In the genomic region with DNA sequence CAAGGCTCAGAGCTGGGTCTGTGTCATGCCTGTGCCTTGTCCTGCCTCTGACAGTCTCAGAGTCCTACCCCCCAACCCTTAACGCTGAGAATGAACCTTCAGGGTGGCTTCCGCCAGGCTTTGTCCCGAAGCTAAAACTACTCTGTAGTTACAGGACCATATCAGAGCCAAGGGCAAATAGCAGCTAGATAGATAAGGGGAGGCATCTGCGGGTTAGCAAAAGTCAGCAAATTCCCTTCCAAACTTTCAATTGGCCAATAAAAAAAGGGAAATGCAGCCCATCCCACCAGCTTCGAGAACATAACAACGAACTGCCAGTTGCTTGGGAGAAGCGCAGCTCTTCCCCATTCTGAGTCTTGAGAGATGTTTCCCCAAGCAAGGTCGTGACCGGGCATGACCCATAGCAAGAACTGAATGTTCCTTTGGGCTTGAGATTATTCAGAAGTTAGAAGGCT, we compare ENCODE assay signal across 18 cellular contexts. TPM values are rescaled to one million over a fixed set of nuclear protein-coding genes. Genes with fewer than 3 reads are reported as not detected.
A peak's percentile ranks its signal among the peaks of the same experiment; 100 is the strongest.
DNase-seq lines count a peak whose midpoint lies in the region; ATAC-seq, FAIRE-seq and TF ChIP-seq lines count a peak whose summit lies in the region.
"Had no signal": no experiment of that assay in that cellular context is flagged by ENCODE, and none has a peak within 500 bp of the region (broad histone marks: within the 10 kb centered on the region; RNA-seq: fewer than 3 reads in every experiment).

No MANE protein-coding gene starts in this region.

- H3K36me3 ChIP-seq in cardiac muscle cell, result no peaks in the 10 kb centered on the region
- no peaks in the 10 kb centered on the region for H3K36me3 ChIP-seq in pancreas
- no peaks in the 10 kb centered on the region for H3K36me3 ChIP-seq in CD4-positive, alpha-beta memory T cell (ENCODE audit: insufficient read depth, low read length)

- DNase-seq in activated CD8-positive, alpha-beta memory T cell treated with anti-CD3 and anti-CD28 coated beads, Interleukin-2, amount 10 ng/mL, durations not matched to agents 7 days and 5 days, result no peak
- no peak for DNase-seq in activated CD8-positive, alpha-beta memory T cell treated with anti-CD3 and anti-CD28 coated beads, Interleukin-2, amount 50 U/mL, for 48 hours
- DNase-seq in cardiac muscle cell (ENCODE audit: low read depth in 1 of 2, low spot score in 1 of 2), result peak; percentile 29 to 42
- DNase-seq in pancreas, result peak in 3 of 6 donors; percentile 5 to 30 (median 16)
- no peak for DNase-seq in CD4-positive, alpha-beta memory T cell
- DNase-seq in NCI-H510A (lab: John Stamatoyannopoulos, UW), result no peak
- DNase-seq in putamen (ENCODE audit: low spot score), result no peak
- DNase-seq: 8988T; activated CD4-positive, alpha-beta T cell treated with anti-CD3 and anti-CD28 coated beads, Interleukin-2, amount 50 U/mL, for 1 hour; activated effector memory CD4-positive, alpha-beta T cell treated with Interleukin-2 at 50 U/mL for 16 hours; Caco-2; NCI-H1930; T-helper 1 cell had no signal

- no peaks in the 10 kb centered on the region for H3K27me3 ChIP-seq in cardiac muscle cell
- no peaks in the 10 kb centered on the region for H3K27me3 ChIP-seq in pancreas
- no peaks in the 10 kb centered on the region for H3K27me3 ChIP-seq in CD4-positive, alpha-beta memory T cell (ENCODE audit: insufficient read depth, low read length)

- no peak overlapping the region for H3K4me3 ChIP-seq in cardiac muscle cell
- H3K4me3 ChIP-seq in pancreas, result no peak overlapping the region
- no peak overlapping the region for H3K4me3 ChIP-seq in CD4-positive, alpha-beta memory T cell (ENCODE audit: low read length in 2 of 2)

- intact Hi-C loops in pancreas (cut with DNase I), result no loop called here
- intact Hi-C loops in CD4-positive, alpha-beta memory T cell (cut with micrococcal nuclease), result no loop called here

- no peaks in the 10 kb centered on the region for H3K9me3 ChIP-seq in cardiac muscle cell (ENCODE audit: low read depth)
- H3K9me3 ChIP-seq in pancreas, result no peaks in the 10 kb centered on the region
- no peaks in the 10 kb centered on the region for H3K9me3 ChIP-seq in CD4-positive, alpha-beta memory T cell (ENCODE audit: control insufficient read depth in 1 of 2, low read length in 2 of 2)
- H3K9me3 ChIP-seq: Caco-2 had no signal

- H3K9me3 Mint-ChIP-seq in activated CD8-positive, alpha-beta memory T cell treated with anti-CD3 and anti-CD28 coated beads, Interleukin-2, amount 10 ng/mL, durations not matched to agents 7 days and 5 days (ENCODE audit: low read depth), result no peaks in the 10 kb centered on the region
- no peaks in the 10 kb centered on the region for H3K9me3 Mint-ChIP-seq in CD4-positive, alpha-beta memory T cell
- H3K9me3 Mint-ChIP-seq: IgD-negative memory B cell had no signal

- WGBS in pancreas, 2 donors, result 19 to 20% methylated on average over 9 of the region's 9 CpGs

- CTCF ChIA-PET in activated CD8-positive, alpha-beta memory T cell treated with anti-CD3 and anti-CD28 coated beads, Interleukin-2, amount 10 ng/mL, durations not matched to agents 7 days and 5 days (lab: Charles Lee), result interaction anchor here (0.7 kb wide), 1 partner anchor 225 kb away, joined by 3 read pairs; no protein-coding TSS in a partner anchor
- CTCF ChIA-PET in CD4-positive, alpha-beta memory T cell (lab: Charles Lee; ENCODE audit: partially characterized antibody), result no interaction called here

- no peaks in the 10 kb centered on the region for H3K4me1 Mint-ChIP-seq in activated CD8-positive, alpha-beta memory T cell treated with anti-CD3 and anti-CD28 coated beads, Interleukin-2, amount 10 ng/mL, durations not matched to agents 7 days and 5 days
- no peaks in the 10 kb centered on the region for H3K4me1 Mint-ChIP-seq in CD4-positive, alpha-beta memory T cell
- H3K4me1 Mint-ChIP-seq: IgD-negative memory B cell had no signal

- peaks cover 9% of the 10 kb centered on the region for H3K27me3 Mint-ChIP-seq in activated CD8-positive, alpha-beta memory T cell treated with anti-CD3 and anti-CD28 coated beads, Interleukin-2, amount 10 ng/mL, durations not matched to agents 7 days and 5 days
- peaks cover 5 to 8% of the 10 kb centered on the region in 2 donors for H3K27me3 Mint-ChIP-seq in CD4-positive, alpha-beta memory T cell

- TF ChIP-seq CTCF in cardiac muscle cell (IDR thresholded peaks at IDR 0.05; ENCODE audit: low read depth, low read length) (no peak), pancreas (IDR thresholded peaks at IDR 0.05) (no peak)

- H3K27ac Mint-ChIP-seq in activated CD8-positive, alpha-beta memory T cell treated with anti-CD3 and anti-CD28 coated beads, Interleukin-2, amount 10 ng/mL, durations not matched to agents 7 days and 5 days, result peak overlapping the region; percentile 53
- no peak overlapping the region for H3K27ac Mint-ChIP-seq in CD4-positive, alpha-beta memory T cell

- H3K27ac ChIP-seq in cardiac muscle cell, result peak overlapping the region; percentile 55
- no peak overlapping the region for H3K27ac ChIP-seq in pancreas
- H3K27ac ChIP-seq in CD4-positive, alpha-beta memory T cell (ENCODE audit: low read depth, low read length), result no peak overlapping the region

- H3K36me3 Mint-ChIP-seq in activated CD8-positive, alpha-beta memory T cell treated with anti-CD3 and anti-CD28 coated beads, Interleukin-2, amount 10 ng/mL, durations not matched to agents 7 days and 5 days, result no peaks in the 10 kb centered on the region
- H3K36me3 Mint-ChIP-seq in CD4-positive, alpha-beta memory T cell, result no peaks in the 10 kb centered on the region
- H3K36me3 Mint-ChIP-seq: IgD-negative memory B cell had no signal

- H3K4me1 ChIP-seq in cardiac muscle cell (ENCODE audit: low read depth), result peaks cover 9% of the 10 kb centered on the region
- H3K4me1 ChIP-seq in pancreas, result peaks cover 0 to 4% (median 0%) of the 10 kb centered on the region in 3 donors
- no peaks in the 10 kb centered on the region for H3K4me1 ChIP-seq in CD4-positive, alpha-beta memory T cell (ENCODE audit: insufficient read depth, low read length)
- H3K4me1 ChIP-seq: Caco-2 had no signal

- POLR2A ChIA-PET in CD4-positive, alpha-beta memory T cell (lab: Charles Lee; ENCODE audit: partially characterized antibody), result no interaction called here

- no peak for ATAC-seq in activated CD8-positive, alpha-beta memory T cell treated with anti-CD3 and anti-CD28 coated beads, Interleukin-2, amount 10 ng/mL, durations not matched to agents 7 days and 5 days
- ATAC-seq in pancreas (peak in 3 of 4 donors; percentile 36 to 69 (median 43)), HG02884 (IDR thresholded peaks at IDR 0.05; ENCODE audit: unreplicated experiment) (no peak)

- H3K4me3 Mint-ChIP-seq in activated CD8-positive, alpha-beta memory T cell treated with anti-CD3 and anti-CD28 coated beads, Interleukin-2, amount 10 ng/mL, durations not matched to agents 7 days and 5 days, result no peak overlapping the region
- H3K4me3 Mint-ChIP-seq in CD4-positive, alpha-beta memory T cell, result no peak overlapping the region
- H3K4me3 Mint-ChIP-seq: IgD-negative memory B cell had no signal

- no peak for FAIRE-seq in pancreas (lab: Jason Lieb, UNC)
- FAIRE-seq: bronchial epithelial cell, endothelial cell of umbilical vein had no signal

RNA-seq across cellular contexts. Expression of a gene that starts 17.7 kb away (rescaled TPM):
- not detected for total RNA-seq in activated CD8-positive, alpha-beta memory T cell treated with anti-CD3 and anti-CD28 coated beads, Interleukin-2, amount 10 ng/mL, durations not matched to agents 7 days and 5 days
- not detected in 2 replicates for total RNA-seq in cardiac muscle cell
- not detected in 2 replicates for polyA plus RNA-seq in cardiac muscle cell
- under 1 TPM in 1 of 6 donors, not detected in 5; 0.37 TPM for total RNA-seq in pancreas
- not detected for polyA plus RNA-seq in pancreas
- total RNA-seq in CD4-positive, alpha-beta memory T cell, result not detected
- polyA plus RNA-seq in CD4-positive, alpha-beta memory T cell, result not detected
- total RNA-seq: bronchial epithelial cell, Caco-2, endothelial cell of umbilical vein, mononuclear cell had no signal
- polyA plus RNA-seq: endothelial cell of umbilical vein, IgD-negative memory B cell had no signal

RNA-seq across cellular contexts. Expression of a gene that starts 23.8 kb away (rescaled TPM):
- total RNA-seq in activated CD8-positive, alpha-beta memory T cell treated with anti-CD3 and anti-CD28 coated beads, Interleukin-2, amount 10 ng/mL, durations not matched to agents 7 days and 5 days, result not detected
- not detected in 2 replicates for total RNA-seq in cardiac muscle cell
- not detected in 2 replicates for polyA plus RNA-seq in cardiac muscle cell
- total RNA-seq in pancreas, result not detected
- under 1 TPM; 0.47 to 0.53 TPM for polyA plus RNA-seq in pancreas
- not detected for total RNA-seq in CD4-positive, alpha-beta memory T cell
- not detected for polyA plus RNA-seq in CD4-positive, alpha-beta memory T cell
- total RNA-seq: bronchial epithelial cell, Caco-2, endothelial cell of umbilical vein, mononuclear cell had no signal
- polyA plus RNA-seq: endothelial cell of umbilical vein, IgD-negative memory B cell had no signal

RNA-seq across cellular contexts. Expression of a gene that starts 57.1 kb away (rescaled TPM):
- 10 to 100 TPM in 1 of 2 experiments, 1 to 10 TPM in 1; 7.6 to 11.8 TPM for total RNA-seq in activated CD8-positive, alpha-beta memory T cell treated with anti-CD3 and anti-CD28 coated beads, Interleukin-2, amount 10 ng/mL, durations not matched to agents 7 days and 5 days
- total RNA-seq in cardiac muscle cell (32.3 and 34.6 TPM in 2 replicates), pancreas (10 to 100 TPM in 1 of 6 donors, 1 to 10 TPM in 5; 4.9 to 14.8 (median 5.9) TPM)
- polyA plus RNA-seq in cardiac muscle cell (19.2 and 21.2 TPM in 2 replicates), pancreas (1 to 10 TPM; 3.6 to 3.9 TPM)
- total RNA-seq in CD4-positive, alpha-beta memory T cell, result 1 to 10 TPM; 3.1 to 3.5 TPM
- 1 to 10 TPM in 1 of 2 donors, not detected in 1; 2.2 TPM for polyA plus RNA-seq in CD4-positive, alpha-beta memory T cell

Comparison
In these comparisons a context has a peak if more than half of its experiments do, and no peak if none do; other contexts are left out.
1. ATAC-seq: peak in pancreas (3 of 4); none in activated CD8-positive, alpha-beta memory T cell treated with anti-CD3 and anti-CD28 coated beads, Interleukin-2, amount 10 ng/mL, durations not matched to agents 7 days and 5 days (single experiment) and HG02884 (single experiment).
2. DNase-seq: peak in cardiac muscle cell (2 of 2); none in activated CD8-positive, alpha-beta memory T cell treated with anti-CD3 and anti-CD28 coated beads, Interleukin-2, amount 10 ng/mL, durations not matched to agents 7 days and 5 days (single experiment), activated CD8-positive, alpha-beta memory T cell treated with anti-CD3 and anti-CD28 coated beads, Interleukin-2, amount 50 U/mL, for 48 hours (single experiment), CD4-positive, alpha-beta memory T cell (0 of 5), NCI-H510A (single experiment) and putamen (single experiment).